In genomic region chr6:34246249-34246562, GRCh38 we compare ENCODE assay signal across 11 cellular contexts. TPM values are rescaled to one million over a fixed set of nuclear protein-coding genes. Genes with fewer than 3 reads are reported as not detected.
DNase-seq lines count a peak whose midpoint lies in the region; ATAC-seq, FAIRE-seq and TF ChIP-seq lines count a peak whose summit lies in the region.
"Had no signal": no experiment of that assay in that cellular context is flagged by ENCODE, and none has a peak within 500 bp of the region (broad histone marks: within the 10 kb centered on the region; RNA-seq: fewer than 3 reads in every experiment).

No MANE protein-coding gene starts in this region.

- peaks cover 28% of the 10 kb centered on the region for H3K79me2 ChIP-seq in PC-3 (ENCODE audit: low read length)

- no peaks in the 10 kb centered on the region for H3K9me3 Mint-ChIP-seq in T-helper 1 cell treated with Interleukin-12 subunit alpha and Interleukin-12 subunit beta and Interleukin-4 antibody, amounts not matched to agents 30 μg/mL and 1 μg/mL, for 36 hours
- no peaks in the 10 kb centered on the region for H3K9me3 Mint-ChIP-seq in chondrocyte (ENCODE audit: low read depth)

- H3K4me1 Mint-ChIP-seq in T-helper 1 cell treated with Interleukin-12 subunit alpha and Interleukin-12 subunit beta and Interleukin-4 antibody, amounts not matched to agents 30 μg/mL and 1 μg/mL, for 36 hours (ENCODE audit: low read depth): peaks cover 39% of the 10 kb centered on the region
- H3K4me1 Mint-ChIP-seq in chondrocyte (ENCODE audit: low read depth): peaks cover 54% of the 10 kb centered on the region

- no peak for TF ChIP-seq POLR2A in gastrocnemius medialis (IDR thresholded peaks at IDR 0.05)

- H3K27ac ChIP-seq in PC-3 (ENCODE audit: low read length) (peak overlapping the region; percentile 60), gastrocnemius medialis (peak overlapping the region; percentile 88 to 95 (median 93))

- H3K9me2 ChIP-seq in PC-3 (replicated peaks; ENCODE audit: low read length): no peaks in the 10 kb centered on the region

- H3K27ac Mint-ChIP-seq in T-helper 1 cell treated with Interleukin-12 subunit alpha and Interleukin-12 subunit beta and Interleukin-4 antibody, amounts not matched to agents 30 μg/mL and 1 μg/mL, for 36 hours: peak overlapping the region; percentile 20
- H3K27ac Mint-ChIP-seq in chondrocyte (ENCODE audit: unreplicated experiment): peak overlapping the region; percentile 41

- no peak for ATAC-seq in PC-3
- ATAC-seq in gastrocnemius medialis: no peak

- H3F3A ChIP-seq in PC-3 (ENCODE audit: low read length, unreplicated experiment): peaks cover 27% of the 10 kb centered on the region

- no peaks in the 10 kb centered on the region for H3K27me3 Mint-ChIP-seq in T-helper 1 cell treated with Interleukin-12 subunit alpha and Interleukin-12 subunit beta and Interleukin-4 antibody, amounts not matched to agents 30 μg/mL and 1 μg/mL, for 36 hours (ENCODE audit: low read depth)
- no peaks in the 10 kb centered on the region for H3K27me3 Mint-ChIP-seq in chondrocyte (ENCODE audit: low read depth)

- no peak overlapping the region for H2AFZ ChIP-seq in PC-3 (ENCODE audit: low read length)

- POLR2A ChIA-PET in PC-3 (lab: Charles Lee; ENCODE audit: unreplicated experiment): no interaction called here

- no peak overlapping the region for H3K9ac ChIP-seq in PC-3 (ENCODE audit: low read length)

- H3K36me3 Mint-ChIP-seq in T-helper 1 cell treated with Interleukin-12 subunit alpha and Interleukin-12 subunit beta and Interleukin-4 antibody, amounts not matched to agents 30 μg/mL and 1 μg/mL, for 36 hours (ENCODE audit: low read depth): peaks cover 21% of the 10 kb centered on the region
- peaks cover 1% of the 10 kb centered on the region for H3K36me3 Mint-ChIP-seq in chondrocyte (ENCODE audit: low read depth)

- H3K4me3 Mint-ChIP-seq in T-helper 1 cell treated with Interleukin-12 subunit alpha and Interleukin-12 subunit beta and Interleukin-4 antibody, amounts not matched to agents 30 μg/mL and 1 μg/mL, for 36 hours: no peak overlapping the region
- no peak overlapping the region for H3K4me3 Mint-ChIP-seq in chondrocyte (ENCODE audit: unreplicated experiment)

- intact Hi-C loops in PC-3 (cut with micrococcal nuclease) (loop anchor here (5.0 kb wide), 2 partner anchors 291 to 361 kb away; no protein-coding TSS in a partner anchor), gastrocnemius medialis (cut with DNase I; ENCODE audit: low total_unique reads) (loop anchor here (5.0 kb wide), 2 partner anchors 356 to 411 kb away; no protein-coding TSS in a partner anchor)

- peaks cover 17% of the 10 kb centered on the region for H4K20me1 ChIP-seq in PC-3 (ENCODE audit: low read length)

- FAIRE-seq in GM19239 (lab: Jason Lieb, UNC): no peak

- H3K27me3 ChIP-seq in PC-3 (ENCODE audit: low read length) (no peaks in the 10 kb centered on the region), gastrocnemius medialis (no peaks in the 10 kb centered on the region)

- H3K4me2 ChIP-seq in PC-3 (ENCODE audit: low read length): no peak overlapping the region; the same call in 1 of the 2 replicates

- H3K4me1 ChIP-seq in PC-3 (ENCODE audit: insufficient read depth, low read length): peaks cover 74% of the 10 kb centered on the region
- peaks cover 23 to 24% of the 10 kb centered on the region in 2 donors for H3K4me1 ChIP-seq in gastrocnemius medialis

- in situ Hi-C loops in gastrocnemius medialis (cut with MboI; ENCODE audit: low sequenced_read_pairs in 4 of 4): no loop called here

- CTCF ChIA-PET in PC-3 (lab: Charles Lee): interaction anchor here (0.5 to 1.0 kb wide), 2 partner anchors 49 to 50 kb away, joined by 3 read pairs; no protein-coding TSS in a partner anchor

- no TSS peak for BruUV-seq in PC-3 (replicated peaks; lab: Mats Ljungman, UMichigan)

- H3K9me3 ChIP-seq in PC-3 (ENCODE audit: low read length) (no peaks in the 10 kb centered on the region), gastrocnemius medialis (no peaks in the 10 kb centered on the region)

- H3K4me3 ChIP-seq in PC-3 (ENCODE audit: low read length): no peak overlapping the region
- H3K4me3 ChIP-seq in gastrocnemius medialis: no peak overlapping the region

- H3K36me3 ChIP-seq in PC-3 (ENCODE audit: low read depth, low read length): peaks cover 29% of the 10 kb centered on the region
- peaks cover 0 to 11% of the 10 kb centered on the region in 2 donors for H3K36me3 ChIP-seq in gastrocnemius medialis

- DNase-seq in T-helper 1 cell (no peak), PC-3 (no peak), chondrocyte (ENCODE audit: low spot score) (peak; percentile 0), gastrocnemius medialis (no peak), HCEC 1CT (no peak), hippocampal formation (lab: John Stamatoyannopoulos, UW) (no peak), GM19239 (ENCODE audit: insufficient read length, low spot score) (no peak)
- DNase-seq: 8988T; NCI-H2081 treated with DMSO at 0.1 percent for 48 hours; NK-92 treated with Interleukin-12 subunit alpha and Interleukin-12 subunit beta, amount 100 ng/mL, for 24 hours had no signal

- TF ChIP-seq CTCF in PC-3 (conservative IDR thresholded peaks at IDR 0.05; ENCODE audit: low read depth, low read length): no peak
- TF ChIP-seq CTCF in chondrocyte (IDR thresholded peaks at IDR 0.05): no peak
- TF ChIP-seq CTCF in gastrocnemius medialis (IDR thresholded peaks at IDR 0.05 in 4 of 5, conservative IDR thresholded peaks at IDR 0.05 in 1 of 5): no peak

RNA-seq across cellular contexts. Expression of gene SMIM29, which starts 2.6 kb away (rescaled TPM):
- total RNA-seq in PC-3 (2014; rRNA removed) (25.8 and 26.8 TPM in 2 replicates), chondrocyte (15.5 to 19.0 TPM (median 18.0 TPM) in 3 replicates), gastrocnemius medialis (10 to 100 TPM; 21.4 to 39.5 (median 33.4) TPM)

RNA-seq across cellular contexts. Expression of gene HMGA1, which starts 9.5 kb away (rescaled TPM):
- total RNA-seq in PC-3 (2014; rRNA removed) (1,115 and 1,441 TPM in 2 replicates), chondrocyte (33.4 to 55.2 TPM (median 37.8 TPM) in 3 replicates), gastrocnemius medialis (100 to 1,000 TPM in 3 of 4 donors, 10 to 100 TPM in 1; 74.1 to 163 (median 154) TPM)
